11 cellular contexts compared by ENCODE assay signal in the genomic region with DNA sequence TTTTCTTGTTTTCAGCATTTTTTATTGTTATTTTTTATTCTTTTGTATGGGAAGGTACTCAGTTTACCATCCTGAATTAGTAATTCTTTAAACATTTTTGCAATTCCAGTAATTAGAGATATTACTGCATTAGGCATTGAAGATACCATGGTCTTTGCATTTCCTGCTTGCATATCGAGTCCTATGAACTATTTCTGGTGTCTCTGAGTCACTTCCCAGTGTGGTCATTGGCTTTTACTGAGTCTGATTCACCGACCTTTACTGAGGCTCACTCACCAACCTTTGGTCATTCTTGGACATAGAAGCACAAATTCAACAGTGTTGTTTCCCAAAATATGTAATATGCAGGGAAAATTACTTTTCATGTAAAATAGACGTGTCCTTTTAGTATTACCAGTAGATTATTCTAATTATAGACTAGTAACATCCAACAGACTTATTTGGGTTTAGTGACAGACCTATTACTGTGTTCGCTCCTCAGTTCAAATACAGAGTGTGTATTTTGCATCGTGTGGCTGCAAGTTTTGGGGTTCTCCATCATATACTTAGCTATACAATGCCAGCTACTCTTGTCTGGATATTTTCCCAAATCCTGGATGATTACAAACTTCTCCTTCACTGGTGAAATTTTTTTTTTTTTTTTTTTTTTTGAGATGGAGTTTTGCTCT.
DNase-seq lines count a peak whose midpoint lies in the region; ATAC-seq and TF ChIP-seq lines count a peak whose summit lies in the region.
"Had no signal": no experiment of that assay in that cellular context is flagged by ENCODE, and none has a peak within 500 bp of the region (broad histone marks: within the 10 kb centered on the region; RNA-seq: fewer than 3 reads in every experiment).

No MANE protein-coding gene starts in this region.

- no peaks in the 10 kb centered on the region for H3K36me3 ChIP-seq in colonic mucosa

- H3K4me1 ChIP-seq in colonic mucosa, result no peaks in the 10 kb centered on the region

- no peak overlapping the region for H3K9ac ChIP-seq in colonic mucosa (ENCODE audit: low read depth in 2 of 2, low read length in 2 of 2)

- intact Hi-C loops in colonic mucosa (cut with DNase I), result no loop called here

- peak; percentile 47 for ATAC-seq in HG02759 (IDR thresholded peaks at IDR 0.05; ENCODE audit: unreplicated experiment)
- ATAC-seq in HG03342 (IDR thresholded peaks at IDR 0.05; ENCODE audit: unreplicated experiment), result no peak
- ATAC-seq: CD8-positive, alpha-beta T cell had no signal

- peak; percentile 90 for DNase-seq in AG08395 (ENCODE audit: low spot score)
- peak; percentile 35 for DNase-seq in SW480 (ENCODE audit: low spot score)
- DNase-seq in hepatic stellate cell (ENCODE audit: low spot score), result peak; percentile 81
- DNase-seq in activated effector memory CD4-positive, alpha-beta T cell treated with anti-CD3 and anti-CD28 coated beads, Interleukin-2, amount 50 U/mL, for 16 hours, result no peak
- DNase-seq in D341Med (ENCODE audit: low spot score), result no peak
- no peak for DNase-seq in colonic mucosa
- DNase-seq: CD8-positive, alpha-beta T cell; NCI-H1105 treated with DMSO at 0.1 percent for 48 hours; SHP77 had no signal

- no peak overlapping the region for H3K27ac ChIP-seq in colonic mucosa

- no peaks in the 10 kb centered on the region for H3K9me3 ChIP-seq in colonic mucosa

- no peaks in the 10 kb centered on the region for H3K27me3 ChIP-seq in colonic mucosa

- H3K4me3 ChIP-seq in colonic mucosa, result no peak overlapping the region

- TF ChIP-seq CTCF in colonic mucosa (IDR thresholded peaks at IDR 0.05), result no peak

Comparison
In these comparisons a context has a peak if more than half of its experiments do, and no peak if none do; other contexts are left out.
1. DNase-seq: peak in AG08395 (single experiment), SW480 (single experiment) and hepatic stellate cell (single experiment); none in activated effector memory CD4-positive, alpha-beta T cell treated with anti-CD3 and anti-CD28 coated beads, Interleukin-2, amount 50 U/mL, for 16 hours (single experiment), D341Med (single experiment) and colonic mucosa (single experiment).